In genomic region chr4:140448162-140448561, GRCh38 we compare ENCODE assay signal across 37 cellular contexts. TPM values are rescaled to one million over a fixed set of nuclear protein-coding genes. Genes with fewer than 3 reads are reported as not detected.
"Had no signal": no experiment of that assay in that cellular context is flagged by ENCODE, and none has a peak within 500 bp of the region (broad histone marks: within the 10 kb centered on the region; RNA-seq: fewer than 3 reads in every experiment).

No MANE protein-coding gene starts in this region.

- H3K4me3 Mint-ChIP-seq: activated naive CD4-positive, alpha-beta T cell treated with anti-CD3 and anti-CD28 coated beads, Interleukin-2, amount 10 ng/mL, durations not matched to agents 7 days and 5 days; activated naive CD8-positive, alpha-beta T cell treated with anti-CD3 and anti-CD28 coated beads, Interleukin-2, amount 10 ng/mL, durations not matched to agents 7 days and 5 days; effector memory CD8-positive, alpha-beta T cell; memory B cell; naive thymus-derived CD8-positive, alpha-beta T cell; neural crest cell; stimulated activated memory B cell treated with anti-CD40 and anti-IgM and Interleukin-4, amounts not matched to agents 10 μg/mL and 1 μg/mL and 100 μg/mL, for 72 hours; stimulated activated naive CD8-positive, alpha-beta T cell treated with anti-CD3 and anti-CD28 coated beads, Interleukin-15, amount 100 ng/mL, for 72 hours; type B pancreatic cell had no signal

- H3K27ac ChIP-seq: brain microvascular endothelial cell, foreskin keratinocyte, heart left ventricle, pancreas, psoas muscle, sigmoid colon, vagina had no signal

- H3K36me3 ChIP-seq: brain microvascular endothelial cell, heart left ventricle, pancreas, sigmoid colon, vagina had no signal

- H3K27me3 ChIP-seq: pancreas, sigmoid colon, vagina had no signal

- H3K9me3 Mint-ChIP-seq: activated naive CD4-positive, alpha-beta T cell treated with anti-CD3 and anti-CD28 coated beads, Interleukin-2, amount 10 ng/mL, durations not matched to agents 7 days and 5 days; activated naive CD8-positive, alpha-beta T cell treated with anti-CD3 and anti-CD28 coated beads, Interleukin-2, amount 10 ng/mL, durations not matched to agents 7 days and 5 days; effector memory CD8-positive, alpha-beta T cell; memory B cell; naive thymus-derived CD8-positive, alpha-beta T cell; stimulated activated memory B cell treated with anti-CD40 and anti-IgM and Interleukin-4, amounts not matched to agents 10 μg/mL and 1 μg/mL and 100 μg/mL, for 72 hours; stimulated activated naive CD8-positive, alpha-beta T cell treated with anti-CD3 and anti-CD28 coated beads, Interleukin-15, amount 100 ng/mL, for 72 hours; type B pancreatic cell had no signal

- ATAC-seq: effector memory CD8-positive, alpha-beta T cell; foreskin keratinocyte; heart left ventricle; naive thymus-derived CD8-positive, alpha-beta T cell; pancreas; psoas muscle; stimulated activated memory B cell treated with anti-CD40 and anti-IgM and Interleukin-4, amounts not matched to agents 10 μg/mL and 1 μg/mL and 100 μg/mL, for 72 hours; stimulated activated naive CD8-positive, alpha-beta T cell treated with anti-CD3 and anti-CD28 coated beads, Interleukin-15, amount 100 ng/mL, for 72 hours had no signal

- DNase-seq: activated CD4-positive, alpha-beta T cell treated with anti-CD3 and anti-CD28 coated beads for 48 hours; activated CD4-positive, alpha-beta T cell treated with anti-CD3 and anti-CD28 coated beads, Interleukin-2, amount 50 U/mL, for 48 hours; activated CD8-positive, alpha-beta memory T cell treated with anti-CD3 and anti-CD28 coated beads for 24 hours; activated gamma-delta T cell; activated naive CD4-positive, alpha-beta T cell treated with anti-CD3 and anti-CD28 coated beads, Interleukin-2, amount 10 ng/mL, durations not matched to agents 7 days and 5 days; activated naive CD8-positive, alpha-beta T cell treated with anti-CD3 and anti-CD28 coated beads, Interleukin-2, amount 10 ng/mL, durations not matched to agents 7 days and 5 days; amniotic stem cell; brain microvascular endothelial cell; caudate nucleus; cortex of kidney; effector memory CD8-positive, alpha-beta T cell; foreskin keratinocyte; heart left ventricle; hypothalamus; midbrain; naive thymus-derived CD8-positive, alpha-beta T cell; nucleus accumbens; pancreas; psoas muscle; sigmoid colon; stimulated activated CD4-positive, alpha-beta T cell treated with anti-CD3 and anti-CD28 coated beads, Interleukin-1b, Interleukin-23, amount 100 ng/mL, for 48 hours; stimulated activated CD4-positive, alpha-beta T cell treated with anti-CD3 and anti-CD28 coated beads, Interleukin-4, amount 100 ng/mL, for 4 hours; stimulated activated CD8-positive, alpha-beta memory T cell treated with anti-CD3 and anti-CD28 coated beads, Interleukin-4, amount 100 ng/mL, for 48 hours; stimulated activated naive CD8-positive, alpha-beta T cell treated with anti-CD3 and anti-CD28 coated beads, Interleukin-15, amount 100 ng/mL, for 72 hours; substantia nigra had no signal

- H3K36me3 Mint-ChIP-seq: activated naive CD4-positive, alpha-beta T cell treated with anti-CD3 and anti-CD28 coated beads, Interleukin-2, amount 10 ng/mL, durations not matched to agents 7 days and 5 days; activated naive CD8-positive, alpha-beta T cell treated with anti-CD3 and anti-CD28 coated beads, Interleukin-2, amount 10 ng/mL, durations not matched to agents 7 days and 5 days; memory B cell; naive thymus-derived CD8-positive, alpha-beta T cell; stimulated activated memory B cell treated with anti-CD40 and anti-IgM and Interleukin-4, amounts not matched to agents 10 μg/mL and 1 μg/mL and 100 μg/mL, for 72 hours; type B pancreatic cell had no signal

- H3K4me3 ChIP-seq: heart left ventricle, pancreas, psoas muscle, sigmoid colon, vagina had no signal

- H3K9me3 ChIP-seq: heart left ventricle, pancreas, psoas muscle, sigmoid colon, vagina had no signal

- H3K4me1 Mint-ChIP-seq: activated naive CD4-positive, alpha-beta T cell treated with anti-CD3 and anti-CD28 coated beads, Interleukin-2, amount 10 ng/mL, durations not matched to agents 7 days and 5 days; activated naive CD8-positive, alpha-beta T cell treated with anti-CD3 and anti-CD28 coated beads, Interleukin-2, amount 10 ng/mL, durations not matched to agents 7 days and 5 days; memory B cell; naive thymus-derived CD8-positive, alpha-beta T cell; neural crest cell; stimulated activated memory B cell treated with anti-CD40 and anti-IgM and Interleukin-4, amounts not matched to agents 10 μg/mL and 1 μg/mL and 100 μg/mL, for 72 hours; stimulated activated naive CD8-positive, alpha-beta T cell treated with anti-CD3 and anti-CD28 coated beads, Interleukin-15, amount 100 ng/mL, for 72 hours had no signal

- H3K4me1 ChIP-seq: foreskin keratinocyte, heart left ventricle, pancreas, psoas muscle, vagina had no signal

- H3K27ac Mint-ChIP-seq: activated naive CD4-positive, alpha-beta T cell treated with anti-CD3 and anti-CD28 coated beads, Interleukin-2, amount 10 ng/mL, durations not matched to agents 7 days and 5 days; activated naive CD8-positive, alpha-beta T cell treated with anti-CD3 and anti-CD28 coated beads, Interleukin-2, amount 10 ng/mL, durations not matched to agents 7 days and 5 days; effector memory CD8-positive, alpha-beta T cell; memory B cell; naive thymus-derived CD8-positive, alpha-beta T cell; stimulated activated memory B cell treated with anti-CD40 and anti-IgM and Interleukin-4, amounts not matched to agents 10 μg/mL and 1 μg/mL and 100 μg/mL, for 72 hours; stimulated activated naive CD8-positive, alpha-beta T cell treated with anti-CD3 and anti-CD28 coated beads, Interleukin-15, amount 100 ng/mL, for 72 hours; type B pancreatic cell had no signal

RNA-seq across cellular contexts. Expression of gene CLGN, which starts 20.7 kb away (rescaled TPM):
- total RNA-seq: activated naive CD8-positive, alpha-beta T cell treated with anti-CD3 and anti-CD28 coated beads, Interleukin-2, amount 10 ng/mL, durations not matched to agents 7 days and 5 days; foreskin keratinocyte; naive thymus-derived CD8-positive, alpha-beta T cell; vagina had no signal

RNA-seq across cellular contexts. Expression of gene MGAT4D, which starts 49.9 kb away (rescaled TPM):
- total RNA-seq: activated naive CD8-positive, alpha-beta T cell treated with anti-CD3 and anti-CD28 coated beads, Interleukin-2, amount 10 ng/mL, durations not matched to agents 7 days and 5 days; astrocyte; chondrocyte; foreskin keratinocyte; heart left ventricle; kidney epithelial cell; lower leg skin; naive thymus-derived CD8-positive, alpha-beta T cell; neural crest cell; psoas muscle; sigmoid colon; vagina had no signal
- polyA plus RNA-seq: esophagus; foreskin keratinocyte; heart left ventricle; naive thymus-derived CD8-positive, alpha-beta T cell; pancreas; psoas muscle; sigmoid colon; small intestine; thymus had no signal
